In the genomic region with DNA sequence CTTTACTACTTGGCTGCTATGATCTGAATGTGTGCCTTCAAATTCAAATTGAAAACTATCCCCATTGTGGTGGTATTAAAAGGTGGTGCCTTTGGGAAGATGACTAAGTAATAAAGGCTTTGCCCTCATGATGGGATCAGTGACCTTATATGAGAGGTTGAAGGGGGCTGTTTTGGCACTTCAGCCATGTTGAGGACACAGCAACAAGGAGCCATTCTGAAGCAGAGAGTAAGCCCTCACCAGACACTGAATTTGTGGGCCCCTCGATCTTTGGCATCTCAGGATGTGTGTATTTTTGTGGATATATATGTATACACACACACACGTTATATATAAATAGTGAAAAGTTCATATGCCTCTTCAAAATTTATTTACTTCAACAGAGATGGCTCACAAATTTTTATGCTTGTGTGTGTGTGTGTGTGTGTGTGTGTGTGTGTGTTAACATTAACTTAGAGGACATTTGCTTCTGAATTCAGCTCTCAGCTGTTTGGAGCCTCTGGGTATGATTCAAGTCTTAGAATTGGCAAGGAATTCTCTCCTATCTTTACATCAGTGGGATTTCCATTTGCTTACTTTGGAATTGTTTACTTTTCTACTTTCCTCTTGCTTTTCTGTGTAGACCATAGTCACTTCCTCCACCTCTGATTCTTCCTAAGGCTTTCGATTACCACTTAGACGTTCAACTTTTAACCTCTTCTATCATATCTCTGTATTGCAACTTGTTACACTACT, we compare ENCODE assay signal across 21 cellular contexts.
DNase-seq lines count a peak whose midpoint lies in the region; ATAC-seq and TF ChIP-seq lines count a peak whose summit lies in the region.
"Had no signal": no experiment of that assay in that cellular context is flagged by ENCODE, and none has a peak within 500 bp of the region (broad histone marks: within the 10 kb centered on the region; RNA-seq: fewer than 3 reads in every experiment).

No MANE protein-coding gene starts in this region.

- 59 to 60% methylated on average over 4 of the region's 4 CpGs for WGBS in sigmoid colon, 2 donors

- no peaks in the 10 kb centered on the region for H3K4me1 ChIP-seq in sigmoid colon
- H3K4me1 ChIP-seq: esophagus muscularis mucosa, psoas muscle, SJSA1, transverse colon had no signal

- H3K9me3 ChIP-seq in sigmoid colon, result no peaks in the 10 kb centered on the region
- H3K9me3 ChIP-seq: esophagus muscularis mucosa, psoas muscle, SJSA1, transverse colon had no signal

- H3K36me3 ChIP-seq in sigmoid colon, result no peaks in the 10 kb centered on the region
- H3K36me3 ChIP-seq: esophagus muscularis mucosa, SJSA1, transverse colon had no signal

- ATAC-seq in SK-N-SH treated with all-trans-retinoic acid at 6 μM for 48 hours (peak; percentile 50; the same call in 2 of the 3 replicates), HG03025 (IDR thresholded peaks at IDR 0.05; ENCODE audit: low FRiP score, unreplicated experiment) (no peak)
- ATAC-seq: activated CD8-positive, alpha-beta memory T cell treated with anti-CD3 and anti-CD28 coated beads, Interleukin-2, amount 10 ng/mL, durations not matched to agents 7 days and 5 days; psoas muscle; stimulated activated naive B cell treated with anti-CD40 and anti-IgM and Interleukin-4, amounts not matched to agents 10 μg/mL and 1 μg/mL and 100 μg/mL, for 72 hours had no signal

- no peak for TF ChIP-seq CTCF in sigmoid colon (IDR thresholded peaks at IDR 0.05)

- intact Hi-C loops in sigmoid colon (cut with DNase I), result no loop called here

- no peaks in the 10 kb centered on the region for H3K27me3 ChIP-seq in sigmoid colon
- H3K27me3 ChIP-seq: esophagus muscularis mucosa, SJSA1, transverse colon had no signal

- H3K27ac ChIP-seq in sigmoid colon, result no peak overlapping the region
- H3K27ac ChIP-seq: 22Rv1, esophagus muscularis mucosa, psoas muscle, SJSA1, transverse colon had no signal

- no peak for TF ChIP-seq POLR2A in sigmoid colon (IDR thresholded peaks at IDR 0.05)

- TF ChIP-seq EP300 in sigmoid colon (IDR thresholded peaks at IDR 0.05), result no peak

- DNase-seq in DMS53 (lab: John Stamatoyannopoulos, UW) (peak; percentile 23), DMS53 treated with DMSO at 0.1 percent for 48 hours (lab: John Stamatoyannopoulos, UW; ENCODE audit: unreplicated experiment) (no peak), fibroblast of gingiva (ENCODE audit: low read depth) (peak; percentile 43), smooth muscle cell of the brain vasculature (ENCODE audit: low read depth, low spot score) (peak; percentile 2), LoVo (ENCODE audit: low spot score) (no peak), sigmoid colon (no peak)
- DNase-seq: activated CD4-positive, alpha-beta T cell treated with anti-CD3 and anti-CD28 coated beads for 1 hour; activated CD8-positive, alpha-beta memory T cell treated with anti-CD3 and anti-CD28 coated beads, Interleukin-2, amount 10 ng/mL, durations not matched to agents 7 days and 5 days; CD4-positive, alpha-beta T cell; DMS79; islet precursor cell; NCI-H2081 treated with DMSO at 0.1 percent for 48 hours; NCI-H524; psoas muscle; stimulated activated naive B cell treated with anti-CD40 and anti-IgM and Interleukin-4, amounts not matched to agents 10 μg/mL and 1 μg/mL and 100 μg/mL, for 72 hours; transverse colon had no signal

- H3K4me3 ChIP-seq in sigmoid colon, result no peak overlapping the region
- H3K4me3 ChIP-seq: esophagus muscularis mucosa, psoas muscle, SJSA1, transverse colon had no signal

TF ChIP-seq in SK-N-SH treated with all-trans-retinoic acid at 6 μM for 48 hours, 23 proteins besides CTCF, POLR2A, EP300 and RAD21:
- TF ChIP-seq ISL1 (CRISPR knock-in tag; IDR thresholded peaks at IDR 0.05) (0 out of 2 replicates have a peak, but pooled peaks have one; percentile 26), TOX (CRISPR knock-in tag; IDR thresholded peaks at IDR 0.05; ENCODE audit: borderline replicate concordance) (no peak)

Comparison
In these comparisons a context has a peak if more than half of its experiments do, and no peak if none do; other contexts are left out.
1. DNase-seq: peak in DMS53 (single experiment), fibroblast of gingiva (single experiment) and smooth muscle cell of the brain vasculature (single experiment); none in DMS53 treated with DMSO at 0.1 percent for 48 hours (single experiment), LoVo (single experiment) and sigmoid colon (single experiment).